In genomic region chr4:52568351-52568750, GRCh38 we compare ENCODE assay signal across 23 cellular contexts.
A peak's percentile ranks its signal among the peaks of the same experiment; 100 is the strongest.
DNase-seq lines count a peak whose midpoint lies in the region; FAIRE-seq and TF ChIP-seq lines count a peak whose summit lies in the region.
"Had no signal": no experiment of that assay in that cellular context is flagged by ENCODE, and none has a peak within 500 bp of the region (broad histone marks: within the 10 kb centered on the region; RNA-seq: fewer than 3 reads in every experiment).

No MANE protein-coding gene starts in this region.

- H2BK5ac ChIP-seq in mesenchymal stem cell (ENCODE audit: low read depth, low read length, poor library complexity, severe bottlenecking): no peak overlapping the region

- DNase-seq in NCI-H82 (lab: John Stamatoyannopoulos, UW) (peak; percentile 1), NCI-H82 treated with DMSO at 0.1 percent for 48 hours (lab: John Stamatoyannopoulos, UW; ENCODE audit: unreplicated experiment) (no peak), astrocyte (ENCODE audit: low read depth) (no peak), mesenchymal stem cell (no peak), NCI-H1105 treated with DMSO at 0.1 percent for 48 hours (lab: John Stamatoyannopoulos, UW) (no peak), HPDE6-E6E7 (ENCODE audit: extremely low spot score) (no peak)
- no peak for DNase-seq in activated CD4-positive, alpha-beta T cell treated with anti-CD3 and anti-CD28 coated beads, Interleukin-2, amount 50 U/mL, for 4 hours
- DNase-seq: Caco-2; CD8-positive, alpha-beta T cell; DMS79 treated with DMSO at 0.1 percent for 48 hours; GF-D8; KBM-7; NCI-H2029; NCI-H446; NCI-H524 treated with DMSO at 0.1 percent for 48 hours; NCI-H774; PC-9 had no signal

- no peak overlapping the region for H4K8ac ChIP-seq in mesenchymal stem cell (ENCODE audit: low read length)

- no peak for TF ChIP-seq CTCF in astrocyte (IDR thresholded peaks at IDR 0.05; ENCODE audit: insufficient read depth, low read depth, low read length)

- peaks cover 32% of the 10 kb centered on the region for H3K4me1 Mint-ChIP-seq in astrocyte (ENCODE audit: low read depth, unreplicated experiment)
- H3K4me1 Mint-ChIP-seq: B cell had no signal

- peaks cover 3% of the 10 kb centered on the region for H3K36me3 Mint-ChIP-seq in astrocyte (ENCODE audit: low read depth, unreplicated experiment)
- H3K36me3 Mint-ChIP-seq: CD8-positive, alpha-beta T cell had no signal

- no peaks in the 10 kb centered on the region for H3K27me3 ChIP-seq in astrocyte (ENCODE audit: insufficient read depth, low read length)
- peaks cover 0 to 18% of the 10 kb centered on the region in 2 experiments for H3K27me3 ChIP-seq in mesenchymal stem cell (ENCODE audit: control insufficient read depth in 1 of 2, insufficient read depth in 1 of 2, low read length in 2 of 2)

- H3K4me1 ChIP-seq in astrocyte (ENCODE audit: insufficient read depth, low read length): peaks cover 7% of the 10 kb centered on the region
- H3K4me1 ChIP-seq in mesenchymal stem cell (ENCODE audit: control insufficient read depth, insufficient read depth, low read depth, low read length): peaks cover 5% of the 10 kb centered on the region
- H3K4me1 ChIP-seq: Caco-2 had no signal

- H3K27ac Mint-ChIP-seq in astrocyte (ENCODE audit: unreplicated experiment): no peak overlapping the region
- H3K27ac Mint-ChIP-seq: B cell; CD8-positive, alpha-beta T cell had no signal

- H3K9me3 Mint-ChIP-seq in astrocyte (ENCODE audit: unreplicated experiment): peaks cover 4% of the 10 kb centered on the region
- H3K9me3 Mint-ChIP-seq: CD8-positive, alpha-beta T cell had no signal

- H3K4ac ChIP-seq in mesenchymal stem cell (ENCODE audit: low read depth in 1 of 2, low read length in 2 of 2): no peak overlapping the region

- H3K79me2 ChIP-seq in astrocyte (ENCODE audit: insufficient read depth, low read length): no peaks in the 10 kb centered on the region

- H3K4me2 ChIP-seq in astrocyte (ENCODE audit: low read length): no peak overlapping the region
- no peak overlapping the region for H3K4me2 ChIP-seq in mesenchymal stem cell (ENCODE audit: low read length, poor library complexity, severe bottlenecking)
- H3K4me2 ChIP-seq: PC-9 had no signal

- no peak overlapping the region for H2AK5ac ChIP-seq in mesenchymal stem cell (ENCODE audit: low read length, severe bottlenecking)

- peak overlapping the region; percentile 7 for H3K4me3 Mint-ChIP-seq in astrocyte (ENCODE audit: unreplicated experiment)
- H3K4me3 Mint-ChIP-seq: B cell; CD8-positive, alpha-beta T cell had no signal

- H3K14ac ChIP-seq in mesenchymal stem cell (ENCODE audit: low read length in 2 of 2): no peak overlapping the region

- H3K27ac ChIP-seq in astrocyte (ENCODE audit: low read depth, low read length) (no peak overlapping the region), mesenchymal stem cell (ENCODE audit: low read length, poor library complexity, severe bottlenecking) (no peak overlapping the region)
- H3K27ac ChIP-seq: 22Rv1, C4-2B, PC-9 had no signal

- H2BK120ac ChIP-seq in mesenchymal stem cell (ENCODE audit: low read depth, low read length): no peak overlapping the region

- no peak overlapping the region for H3K23ac ChIP-seq in mesenchymal stem cell (ENCODE audit: low read length in 2 of 2)

- FAIRE-seq in astrocyte (lab: Jason Lieb, UNC): no peak
- FAIRE-seq: GM12891, GM19239, H54 had no signal

- H3K36me3 ChIP-seq in astrocyte (ENCODE audit: insufficient read depth, low read length): no peaks in the 10 kb centered on the region
- H3K36me3 ChIP-seq in mesenchymal stem cell (ENCODE audit: control insufficient read depth in 1 of 2, insufficient read depth in 2 of 2, low read depth in 1 of 2, low read length in 2 of 2): no peaks in the 10 kb centered on the region

- no peaks in the 10 kb centered on the region for H3K9me3 ChIP-seq in astrocyte (ENCODE audit: insufficient read depth, low read depth, low read length)
- no peaks in the 10 kb centered on the region for H3K9me3 ChIP-seq in mesenchymal stem cell (ENCODE audit: control insufficient read depth, low read length)
- H3K9me3 ChIP-seq: Caco-2 had no signal

- H3K9ac ChIP-seq in astrocyte (ENCODE audit: low read length) (no peak overlapping the region), mesenchymal stem cell (ENCODE audit: low read length) (no peak overlapping the region)

- no peak overlapping the region for H3K18ac ChIP-seq in mesenchymal stem cell (ENCODE audit: low read depth in 1 of 2, low read length in 2 of 2)

- H3K4me3 ChIP-seq in astrocyte (ENCODE audit: insufficient read depth, low read depth, low read length) (no peak overlapping the region), mesenchymal stem cell (ENCODE audit: insufficient read depth in 1 of 2, low read depth in 1 of 2, low read length in 2 of 2) (no peak overlapping the region)
- H3K4me3 ChIP-seq: PC-9 had no signal

- WGBS in mesenchymal stem cell: 100% methylated on average over 3 of the region's 3 CpGs

- H4K20me1 ChIP-seq in astrocyte (ENCODE audit: insufficient read depth, low read length): no peaks in the 10 kb centered on the region

- no peaks in the 10 kb centered on the region for H3K79me1 ChIP-seq in mesenchymal stem cell (replicated peaks; ENCODE audit: low read length, poor library complexity, severe bottlenecking)

- H2BK15ac ChIP-seq in mesenchymal stem cell (ENCODE audit: low read depth, poor library complexity, severe bottlenecking): peak overlapping the region; percentile 26

- H4K91ac ChIP-seq in mesenchymal stem cell (ENCODE audit: low read length): no peak overlapping the region

- no peak overlapping the region for H2AFZ ChIP-seq in astrocyte (ENCODE audit: low read depth, low read length)
- H2AFZ ChIP-seq in mesenchymal stem cell (ENCODE audit: low read depth, low read length): no peak overlapping the region
- H2AFZ ChIP-seq: PC-9 had no signal

- no peak overlapping the region for H2BK12ac ChIP-seq in mesenchymal stem cell (ENCODE audit: low read length in 2 of 2)

- H3K27me3 Mint-ChIP-seq in astrocyte (ENCODE audit: low read depth, unreplicated experiment): no peaks in the 10 kb centered on the region
